ENCODE assay signal across 26 cellular contexts in the genomic region with DNA sequence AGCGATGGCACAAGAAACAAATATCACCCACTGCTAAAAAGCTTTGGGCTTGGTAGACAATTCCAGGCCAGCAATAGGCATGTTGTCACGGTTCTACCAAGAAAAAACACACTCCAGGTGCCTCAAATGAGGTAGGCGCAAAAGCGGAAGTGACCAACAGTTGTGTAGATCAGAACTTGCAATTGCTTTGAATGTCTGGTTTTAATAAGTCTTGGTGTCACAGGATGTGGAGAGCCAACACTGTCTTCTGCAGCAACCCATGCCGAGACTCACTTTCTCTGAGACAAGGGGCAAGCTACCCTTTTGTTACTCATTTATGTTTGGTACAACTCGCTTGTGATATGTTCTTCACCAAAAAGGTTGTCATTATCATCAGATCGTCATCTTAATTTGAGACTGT.
DNase-seq lines count a peak whose midpoint lies in the region; ATAC-seq, FAIRE-seq and TF ChIP-seq lines count a peak whose summit lies in the region.
"Had no signal": no experiment of that assay in that cellular context is flagged by ENCODE, and none has a peak within 500 bp of the region (broad histone marks: within the 10 kb centered on the region; RNA-seq: fewer than 3 reads in every experiment).

No MANE protein-coding gene starts in this region.

- peak overlapping the region; percentile 81 for H2AFZ ChIP-seq in OCI-LY3 (ENCODE audit: low read depth, low read length)
- no peak overlapping the region for H2AFZ ChIP-seq in endothelial cell of umbilical vein (ENCODE audit: low read depth, low read length)

- H3K9me3 Mint-ChIP-seq in natural killer cell = no peaks in the 10 kb centered on the region
- no peaks in the 10 kb centered on the region for H3K9me3 Mint-ChIP-seq in natural killer cell treated with Interleukin-12 subunit alpha and Interleukin-12 subunit beta and Interleukin-15 and Interleukin-18, amount 100 ng/mL, for 72 hours
- H3K9me3 Mint-ChIP-seq: CD4-positive, alpha-beta memory T cell; CD4-positive, CD25-positive, alpha-beta regulatory T cell; CD8-positive, alpha-beta memory T cell had no signal

- no peaks in the 10 kb centered on the region for H3K9me3 ChIP-seq in OCI-LY3 (ENCODE audit: insufficient read depth, low read length)
- H3K9me3 ChIP-seq in endothelial cell of umbilical vein (replicated peaks; ENCODE audit: control insufficient read depth, insufficient read depth, low read length) = no peaks in the 10 kb centered on the region
- H3K9me3 ChIP-seq in upper lobe of left lung = no peaks in the 10 kb centered on the region
- H3K9me3 ChIP-seq: BE2C, BLaER1 had no signal

- no TSS peak for BruUV-seq in endothelial cell of umbilical vein (replicated peaks; lab: Mats Ljungman, UMichigan)

- H4K20me1 ChIP-seq in OCI-LY3 (ENCODE audit: insufficient read depth, low read length) (no peaks in the 10 kb centered on the region), endothelial cell of umbilical vein (replicated peaks; ENCODE audit: control insufficient read depth, extremely low read depth, insufficient read depth, low read length) (no peaks in the 10 kb centered on the region)

- DNase-seq in natural killer cell (no peak), endothelial cell of umbilical vein (ENCODE audit: low read depth, low spot score) (no peak), NCI-H2171 (lab: John Stamatoyannopoulos, UW) (no peak), upper lobe of left lung (no peak)
- DNase-seq in natural killer cell treated with Interleukin-12 subunit alpha and Interleukin-12 subunit beta and Interleukin-15 and Interleukin-18, amount 100 ng/mL, for 72 hours (ENCODE audit: low spot score) = no peak
- DNase-seq: ACHN; BE2C; C1 segment of cervical spinal cord; CD4-positive, alpha-beta memory T cell; CD4-positive, CD25-positive, alpha-beta regulatory T cell; CD8-positive, alpha-beta memory T cell; COR-L47; DMS 273 treated with DMSO at 0.1 percent for 48 hours; DMS153; DMS53; DMS79; DND-41; EL; GDM1 had no signal

- peak; percentile 26 for FAIRE-seq in endothelial cell of umbilical vein (lab: Jason Lieb, UNC)
- FAIRE-seq: GM12878, GM19239 had no signal

- H3K27me3 ChIP-seq in OCI-LY3 (ENCODE audit: low read depth, low read length) (no peaks in the 10 kb centered on the region), endothelial cell of umbilical vein (ENCODE audit: control insufficient read depth in 2 of 2, insufficient read depth in 2 of 2, low read length in 2 of 2) (no peaks in the 10 kb centered on the region), upper lobe of left lung (no peaks in the 10 kb centered on the region)
- H3K27me3 ChIP-seq: BE2C had no signal

- H3K27ac Mint-ChIP-seq in natural killer cell = no peak overlapping the region
- H3K27ac Mint-ChIP-seq in natural killer cell treated with Interleukin-12 subunit alpha and Interleukin-12 subunit beta and Interleukin-15 and Interleukin-18, amount 100 ng/mL, for 72 hours = no peak overlapping the region
- H3K27ac Mint-ChIP-seq: CD14-positive monocyte; CD4-positive, alpha-beta memory T cell; CD4-positive, CD25-positive, alpha-beta regulatory T cell; CD8-positive, alpha-beta memory T cell had no signal

- H3K36me3 Mint-ChIP-seq in natural killer cell = no peaks in the 10 kb centered on the region
- H3K36me3 Mint-ChIP-seq in natural killer cell treated with Interleukin-12 subunit alpha and Interleukin-12 subunit beta and Interleukin-15 and Interleukin-18, amount 100 ng/mL, for 72 hours = no peaks in the 10 kb centered on the region
- H3K36me3 Mint-ChIP-seq: CD14-positive monocyte; CD4-positive, alpha-beta memory T cell; CD4-positive, CD25-positive, alpha-beta regulatory T cell; CD8-positive, alpha-beta memory T cell had no signal

- intact Hi-C loops in natural killer cell (cut with micrococcal nuclease) = no loop called here
- intact Hi-C loops in endothelial cell of umbilical vein (cut with micrococcal nuclease) = no loop called here

- H3K4me2 ChIP-seq in OCI-LY3 (ENCODE audit: low read length) = peak overlapping the region; percentile 56
- no peak overlapping the region for H3K4me2 ChIP-seq in endothelial cell of umbilical vein (ENCODE audit: insufficient read depth, low read length)
- H3K4me2 ChIP-seq: BLaER1 had no signal

- TF ChIP-seq CTCF in natural killer cell (IDR thresholded peaks at IDR 0.05) (no peak), OCI-LY3 (IDR thresholded peaks at IDR 0.05; ENCODE audit: low read depth, low read length) (no peak), endothelial cell of umbilical vein (IDR thresholded peaks at IDR 0.05; ENCODE audit: extremely low read depth in 1 of 2, insufficient read depth in 1 of 2, low read depth in 1 of 2, low read length in 2 of 2) (no peak), upper lobe of left lung (IDR thresholded peaks at IDR 0.05) (no peak)

- H3K4me3 ChIP-seq in OCI-LY3 (ENCODE audit: low read length) (peak overlapping the region; percentile 34; the same call in 1 of the 2 replicates), endothelial cell of umbilical vein (replicated peaks in 1 of 3; ENCODE audit: insufficient read depth in 1 of 3, low read depth in 1 of 3, low read length in 3 of 3) (no peak overlapping the region), upper lobe of left lung (no peak overlapping the region)
- H3K4me3 ChIP-seq: BLaER1, GM12878 had no signal

- TF ChIP-seq POLR2A in endothelial cell of umbilical vein (IDR thresholded peaks at IDR 0.05; ENCODE audit: low read depth, low read length) = no peak
- no peak for TF ChIP-seq POLR2A in upper lobe of left lung (IDR thresholded peaks at IDR 0.05)

- CTCF ChIA-PET in endothelial cell of umbilical vein (lab: Charles Lee) = no interaction called here

- H3K27ac ChIP-seq in OCI-LY3 (ENCODE audit: low read length) (peak overlapping the region; percentile 34), endothelial cell of umbilical vein (ENCODE audit: insufficient read depth, low read depth, low read length) (no peak overlapping the region), upper lobe of left lung (no peak overlapping the region)
- H3K27ac ChIP-seq: 22Rv1, BLaER1 had no signal

- no peak for TF ChIP-seq EP300 in upper lobe of left lung (IDR thresholded peaks at IDR 0.05)

- H3K4me3 Mint-ChIP-seq in natural killer cell = peak overlapping the region; percentile 4
- no peak overlapping the region for H3K4me3 Mint-ChIP-seq in natural killer cell treated with Interleukin-12 subunit alpha and Interleukin-12 subunit beta and Interleukin-15 and Interleukin-18, amount 100 ng/mL, for 72 hours
- H3K4me3 Mint-ChIP-seq: CD14-positive monocyte; CD4-positive, alpha-beta memory T cell; CD4-positive, CD25-positive, alpha-beta regulatory T cell; CD8-positive, alpha-beta memory T cell had no signal

- H3K9ac ChIP-seq in OCI-LY3 (ENCODE audit: low read length) = no peak overlapping the region
- no peak overlapping the region for H3K9ac ChIP-seq in endothelial cell of umbilical vein (replicated peaks; ENCODE audit: extremely low read depth, insufficient read depth, low read length)
- H3K9ac ChIP-seq: BLaER1 had no signal

- ATAC-seq in natural killer cell (peak in 2 of 3 donors; percentile 69 to 81), HG03045 (IDR thresholded peaks at IDR 0.05; ENCODE audit: unreplicated experiment) (no peak), upper lobe of left lung (ENCODE audit: low FRiP score in 2 of 2) (no peak)
- ATAC-seq in natural killer cell treated with Interleukin-12 subunit alpha and Interleukin-12 subunit beta and Interleukin-15 and Interleukin-18, amount 100 ng/mL, for 72 hours = no peak
- ATAC-seq: GM12878 had no signal

- H3K4me1 ChIP-seq in OCI-LY3 (ENCODE audit: low read length) (peaks cover 11% of the 10 kb centered on the region), endothelial cell of umbilical vein (ENCODE audit: control insufficient read depth, extremely low read depth, insufficient read depth, low read length) (no peaks in the 10 kb centered on the region), upper lobe of left lung (no peaks in the 10 kb centered on the region)
- H3K4me1 ChIP-seq: BE2C, BLaER1 had no signal

- dilution Hi-C loops in endothelial cell of umbilical vein (cut with MboI; ENCODE audit: extremely low pct_ligation_motif_present, low sequenced_read_pairs) = no loop called here

- H3K9me1 ChIP-seq in endothelial cell of umbilical vein (replicated peaks; ENCODE audit: control insufficient read depth, extremely low read depth, insufficient read depth, low read length) = no peaks in the 10 kb centered on the region

- no peaks in the 10 kb centered on the region for H3K36me3 ChIP-seq in OCI-LY3 (replicated peaks; ENCODE audit: low read depth, low read length)
- H3K36me3 ChIP-seq in endothelial cell of umbilical vein (ENCODE audit: control insufficient read depth in 2 of 2, extremely low read depth in 1 of 2, insufficient read depth in 2 of 2, low read length in 2 of 2) = no peaks in the 10 kb centered on the region
- H3K36me3 ChIP-seq in upper lobe of left lung = no peaks in the 10 kb centered on the region
- H3K36me3 ChIP-seq: BE2C, BLaER1 had no signal

- WGBS in upper lobe of left lung, 2 donors = 79 to 92% methylated on average over 7 of the region's 7 CpGs

- peaks cover 5 to 62% of the 10 kb centered on the region in 2 donors for H3K27me3 Mint-ChIP-seq in natural killer cell (ENCODE audit: low read depth in 2 of 2)
- H3K27me3 Mint-ChIP-seq in natural killer cell treated with Interleukin-12 subunit alpha and Interleukin-12 subunit beta and Interleukin-15 and Interleukin-18, amount 100 ng/mL, for 72 hours = peaks cover 0 to 29% of the 10 kb centered on the region in 2 donors
- H3K27me3 Mint-ChIP-seq: CD4-positive, alpha-beta memory T cell; CD4-positive, CD25-positive, alpha-beta regulatory T cell had no signal

- POLR2A ChIA-PET in endothelial cell of umbilical vein (lab: Charles Lee) = no interaction called here

- H3K79me2 ChIP-seq in OCI-LY3 (ENCODE audit: low read length) (no peaks in the 10 kb centered on the region), endothelial cell of umbilical vein (ENCODE audit: control insufficient read depth, insufficient read depth, low read length) (no peaks in the 10 kb centered on the region)

- peaks cover 21 to 29% of the 10 kb centered on the region in 2 donors for H3K4me1 Mint-ChIP-seq in natural killer cell
- H3K4me1 Mint-ChIP-seq in natural killer cell treated with Interleukin-12 subunit alpha and Interleukin-12 subunit beta and Interleukin-15 and Interleukin-18, amount 100 ng/mL, for 72 hours (ENCODE audit: low read depth in 2 of 2) = peaks cover 5 to 23% of the 10 kb centered on the region in 2 donors
- H3K4me1 Mint-ChIP-seq: CD14-positive monocyte; CD4-positive, alpha-beta memory T cell; CD4-positive, CD25-positive, alpha-beta regulatory T cell had no signal

TF ChIP-seq in endothelial cell of umbilical vein, 7 proteins besides CTCF, POLR2A, EP300 and RAD21 (continues in another document):
- no peak for TF ChIP-seq JUN (IDR thresholded peaks at IDR 0.05; ENCODE audit: borderline replicate concordance, insufficient read depth, insufficient read length, low read depth)
- no peak for TF ChIP-seq MAX (IDR thresholded peaks at IDR 0.05; ENCODE audit: insufficient read depth, insufficient read length)
- TF ChIP-seq MYC (IDR thresholded peaks at IDR 0.05; ENCODE audit: low read depth, low read length) = no peak
- TF ChIP-seq EZH2 (IDR thresholded peaks at IDR 0.05; ENCODE audit: borderline replicate concordance, low read depth, low read length, severe bottlenecking) = no peak

Comparison
In these comparisons a context has a peak if more than half of its experiments do, and no peak if none do; other contexts are left out.
1. ATAC-seq: peak in natural killer cell (2 of 3); none in natural killer cell treated with Interleukin-12 subunit alpha and Interleukin-12 subunit beta and Interleukin-15 and Interleukin-18, amount 100 ng/mL, for 72 hours (0 of 2), HG03045 (single experiment) and upper lobe of left lung (0 of 2).